Comparison of ENCODE assay signal across 14 cellular contexts in genomic region chr10:34866848-34867247, GRCh38. TPM values are rescaled to one million over a fixed set of nuclear protein-coding genes. Genes with fewer than 3 reads are reported as not detected.
A peak's percentile ranks its signal among the peaks of the same experiment; 100 is the strongest.
DNase-seq lines count a peak whose midpoint lies in the region; ATAC-seq, FAIRE-seq and TF ChIP-seq lines count a peak whose summit lies in the region.
"Had no signal": no experiment of that assay in that cellular context is flagged by ENCODE, and none has a peak within 500 bp of the region (broad histone marks: within the 10 kb centered on the region; RNA-seq: fewer than 3 reads in every experiment).

No MANE protein-coding gene starts in this region.

- H3K4me3 ChIP-seq in A673 (ENCODE audit: low read depth, low read length, poor library complexity, severe bottlenecking), result no peak overlapping the region
- H3K4me3 ChIP-seq in colonic mucosa, result no peak overlapping the region

- no TSS peak for BruUV-seq in A673 (replicated peaks; lab: Mats Ljungman, UMichigan)

- H3K4me1 ChIP-seq in A673 (ENCODE audit: insufficient read depth, low read length, poor library complexity, severe bottlenecking) (peaks cover 21% of the 10 kb centered on the region), colonic mucosa (peaks cover 10% of the 10 kb centered on the region)

- CTCF ChIA-PET in A673 (lab: Charles Lee), result no interaction called here

- DNase-seq in A673 (ENCODE audit: low spot score), result peak; percentile 73
- peak; percentile 19 for DNase-seq in NCI-H1694 treated with DMSO at 0.1 percent for 48 hours (lab: John Stamatoyannopoulos, UW)
- peak; percentile 66 for DNase-seq in colonic mucosa
- DNase-seq in GM12891 (ENCODE audit: insufficient read length, low spot score), result no peak
- DNase-seq in KG1 (lab: John Stamatoyannopoulos, UW), result no peak
- DNase-seq in inferior parietal cortex (ENCODE audit: extremely low spot score), result no peak
- DNase-seq: activated CD8-positive, alpha-beta memory T cell treated with anti-CD3 and anti-CD28 coated beads for 24 hours; activated effector memory CD4-positive, alpha-beta T cell treated with Interleukin-2 at 50 U/mL for 16 hours; aorta; cortex of kidney; left cardiac atrium; stimulated activated CD4-positive, alpha-beta T cell treated with anti-CD3 and anti-CD28 coated beads, Interleukin-12 subunit alpha, Interleukin-12 subunit beta, amount 100 ng/mL, for 4 hours had no signal

- H3K36me3 ChIP-seq in A673 (ENCODE audit: insufficient read depth, low read length, poor library complexity, severe bottlenecking) (no peaks in the 10 kb centered on the region), colonic mucosa (no peaks in the 10 kb centered on the region)

- no peak for FAIRE-seq in GM12891 (lab: Jason Lieb, UNC)

- no peak for TF ChIP-seq POLR2A in GM12891 (IDR thresholded peaks at IDR 0.05; ENCODE audit: low read depth, low read length)

- intact Hi-C loops in A673 (cut with micrococcal nuclease; ENCODE audit: unreplicated experiment), result no loop called here
- intact Hi-C loops in colonic mucosa (cut with DNase I), result no loop called here

- TF ChIP-seq CTCF in A673 (conservative IDR thresholded peaks at IDR 0.05; ENCODE audit: low read depth, low read length) (no peak), colonic mucosa (IDR thresholded peaks at IDR 0.05) (no peak)

- POLR2A ChIA-PET in A673 (lab: Charles Lee; ENCODE audit: low non-redundant PET), result no interaction called here

- no peaks in the 10 kb centered on the region for H3K27me3 ChIP-seq in A673 (replicated peaks; ENCODE audit: insufficient read depth, low read depth, low read length, poor library complexity)
- no peaks in the 10 kb centered on the region for H3K27me3 ChIP-seq in colonic mucosa

- peak; percentile 60 for ATAC-seq in GM19025 (IDR thresholded peaks at IDR 0.05; ENCODE audit: low read depth, unreplicated experiment)
- ATAC-seq in HG03439 (IDR thresholded peaks at IDR 0.05; ENCODE audit: unreplicated experiment), result no peak
- ATAC-seq: left cardiac atrium had no signal

- no peak overlapping the region for H3K9ac ChIP-seq in colonic mucosa (ENCODE audit: low read depth in 2 of 2, low read length in 2 of 2)

- H3K9me3 ChIP-seq in A673 (ENCODE audit: low read depth, low read length, poor library complexity, severe bottlenecking) (no peaks in the 10 kb centered on the region), colonic mucosa (no peaks in the 10 kb centered on the region)

- H3K27ac ChIP-seq in A673 (ENCODE audit: low read depth, low read length, poor library complexity, severe bottlenecking) (no peak overlapping the region), colonic mucosa (no peak overlapping the region)

TF ChIP-seq in GM12891, 5 proteins besides CTCF, POLR2A, EP300 and RAD21:
- TF ChIP-seq PAX5 (IDR thresholded peaks at IDR 0.05; ENCODE audit: insufficient read depth, low read length, severe bottlenecking) (no peak), SPI1 (IDR thresholded peaks at IDR 0.05; ENCODE audit: low read depth, low read length) (no peak), POLR2AphosphoS5 (IDR thresholded peaks at IDR 0.05; ENCODE audit: low read depth, low read length) (no peak), TAF1 (IDR thresholded peaks at IDR 0.05; ENCODE audit: low read depth, low read length) (no peak), POU2F2 (IDR thresholded peaks at IDR 0.05; ENCODE audit: low read depth, low read length) (no peak)

RNA-seq across cellular contexts. Expression of gene PARD3, which starts 51.8 kb away (rescaled TPM):
- total RNA-seq in A673 (2021) (28.0 and 32.3 TPM in 2 replicates), colonic mucosa (10 to 100 TPM; 41.7 to 48.8 TPM)
- polyA plus RNA-seq in GM12891 (2012; ENCODE audit: low read depth, missing spikeins), result 14.8 TPM

Comparison
In these comparisons a context has a peak if more than half of its experiments do, and no peak if none do; other contexts are left out.
1. DNase-seq: peak in A673 (single experiment), NCI-H1694 treated with DMSO at 0.1 percent for 48 hours (single experiment) and colonic mucosa (single experiment); none in GM12891 (single experiment), KG1 (single experiment) and inferior parietal cortex (single experiment).